16 cellular contexts compared by ENCODE assay signal in genomic region chr10:94212876-94213595, GRCh38.
A peak's percentile ranks its signal among the peaks of the same experiment; 100 is the strongest.
DNase-seq lines count a peak whose midpoint lies in the region; ATAC-seq and TF ChIP-seq lines count a peak whose summit lies in the region.
"Had no signal": no experiment of that assay in that cellular context is flagged by ENCODE, and none has a peak within 500 bp of the region (broad histone marks: within the 10 kb centered on the region; RNA-seq: fewer than 3 reads in every experiment).

No MANE protein-coding gene starts in this region.

- H3K27me3 ChIP-seq in right lobe of liver, result no peaks in the 10 kb centered on the region
- H3K27me3 ChIP-seq in thyroid gland, result no peaks in the 10 kb centered on the region
- no peaks in the 10 kb centered on the region for H3K27me3 ChIP-seq in H7 (ENCODE audit: control insufficient read depth, insufficient read depth, low read length)
- H3K27me3 ChIP-seq: Peyer's patch had no signal

- intact Hi-C loops in right lobe of liver (cut with DNase I), result no loop called here
- intact Hi-C loops in thyroid gland (cut with DNase I), result no loop called here

- peak; percentile 93 to 98 (median 97) for ATAC-seq in right lobe of liver
- no peak for ATAC-seq in esophagus mucosa

- WGBS in right lobe of liver (ENCODE audit: insufficient coverage, low coverage, low lambda C conversion rate, missing lambda C conversion rate), result 55% methylated on average over 3 of the region's 3 CpGs
- WGBS in thyroid gland, 2 donors, result 84 to 88% methylated on average over 3 of the region's 3 CpGs

- no peaks in the 10 kb centered on the region for H3K36me3 ChIP-seq in right lobe of liver
- H3K36me3 ChIP-seq in thyroid gland, result no peaks in the 10 kb centered on the region
- no peaks in the 10 kb centered on the region for H3K36me3 ChIP-seq in H7 (replicated peaks; ENCODE audit: control insufficient read depth, insufficient read depth, low read length)
- H3K36me3 ChIP-seq: Peyer's patch had no signal

- H3K4me3 ChIP-seq in right lobe of liver (no peak overlapping the region), thyroid gland (replicated peaks in 1 of 3) (no peak overlapping the region), H7 (ENCODE audit: insufficient read depth, low read depth, low read length) (no peak overlapping the region)
- H3K4me3 ChIP-seq: Peyer's patch had no signal

- H3K27ac ChIP-seq in right lobe of liver (peak overlapping the region; percentile 62 to 83 (median 82)), thyroid gland (peak overlapping the region; percentile 26 to 75 (median 67))

- no peak for TF ChIP-seq RAD21 in Ishikawa (IDR thresholded peaks at IDR 0.05; ENCODE audit: low read depth)

- TF ChIP-seq POLR2A in right lobe of liver (IDR thresholded peaks at IDR 0.05) (no peak), thyroid gland (IDR thresholded peaks at IDR 0.05) (no peak)

- H3K9me3 ChIP-seq in right lobe of liver (no peaks in the 10 kb centered on the region), thyroid gland (no peaks in the 10 kb centered on the region)
- H3K9me3 ChIP-seq: Peyer's patch had no signal

- peak; percentile 68 to 96 for DNase-seq in dermis microvascular lymphatic vessel endothelial cell (ENCODE audit: low read depth in 2 of 2)
- DNase-seq in right lobe of liver, result peak; percentile 50 to 85 (median 69)
- DNase-seq in thyroid gland, result peak; percentile 24 to 31
- DNase-seq in H7, result no peak
- DNase-seq in NCI-H1436 (lab: John Stamatoyannopoulos, UW), result no peak
- no peak for DNase-seq in cortex of kidney (lab: John Stamatoyannopoulos, UW)
- DNase-seq: activated CD4-positive, alpha-beta T cell treated with anti-CD3 and anti-CD28 coated beads, Interleukin-2, amount 10 ng/mL, durations not matched to agents 24 days and 14 days; anterior cingulate cortex; CD4-positive, CD25-positive, alpha-beta regulatory T cell; NCI-H1092 treated with DMSO at 0.1 percent for 48 hours; NCI-H524; stimulated activated CD4-positive, alpha-beta T cell treated with anti-CD3 and anti-CD28 coated beads, Interleukin-2, amount 100 ng/mL, for 48 hours; T-helper 2 cell had no signal

- H3K4me1 ChIP-seq in right lobe of liver, result peaks cover 0 to 36% (median 11%) of the 10 kb centered on the region in 4 donors
- peaks cover 50 to 73% of the 10 kb centered on the region in 2 donors for H3K4me1 ChIP-seq in thyroid gland
- H3K4me1 ChIP-seq: Peyer's patch had no signal

- TF ChIP-seq CTCF in right lobe of liver (IDR thresholded peaks at IDR 0.05) (no peak), thyroid gland (IDR thresholded peaks at IDR 0.05) (no peak)

- no peak for TF ChIP-seq EP300 in Ishikawa (IDR thresholded peaks at IDR 0.05; ENCODE audit: borderline replicate concordance)

TF ChIP-seq in Ishikawa, 13 proteins besides CTCF, POLR2A, EP300 and RAD21:
- TF ChIP-seq USF1 (IDR thresholded peaks at IDR 0.05) (0 out of 2 replicates have a peak, but pooled peaks have one; percentile 34), YY1 (IDR thresholded peaks at IDR 0.05; ENCODE audit: low read depth) (no peak)

Comparison
In these comparisons a context has a peak if more than half of its experiments do, and no peak if none do; other contexts are left out.
1. DNase-seq: peak in dermis microvascular lymphatic vessel endothelial cell (2 of 2), right lobe of liver (3 of 3) and thyroid gland (2 of 2); none in H7 (single experiment), NCI-H1436 (single experiment) and cortex of kidney (single experiment).